1 cellular context compared by ENCODE assay signal in genomic region chr14:56207626-56208297, GRCh38.
TF ChIP-seq lines count a peak whose summit lies in the region.

No MANE protein-coding gene starts in this region.

TF ChIP-seq in K562, 482 proteins besides CTCF, POLR2A, EP300 and RAD21 (continued from another document):
- TF ChIP-seq CBFA2T2 (conservative IDR thresholded peaks at IDR 0.05) (peak; percentile 65), ZNF707 (CRISPR knock-in tag; conservative IDR thresholded peaks at IDR 0.05) (no peak), PKNOX1 (IDR thresholded peaks at IDR 0.05) (peak; percentile 6; the same call in 1 of the 2 replicates), ARID1B (IDR thresholded peaks at IDR 0.05) (peak; percentile 42; the same call in 1 of the 2 replicates), LCOR (CRISPR knock-in tag; IDR thresholded peaks at IDR 0.05) (no peak)
